ENCODE assay signal across 19 cellular contexts in genomic region chr4:181592221-181592745, GRCh38.
A peak's percentile ranks its signal among the peaks of the same experiment; 100 is the strongest.
DNase-seq lines count a peak whose midpoint lies in the region; ATAC-seq lines count a peak whose summit lies in the region.
"Had no signal": no experiment of that assay in that cellular context is flagged by ENCODE, and none has a peak within 500 bp of the region (broad histone marks: within the 10 kb centered on the region; RNA-seq: fewer than 3 reads in every experiment).

No MANE protein-coding gene starts in this region.

- no peaks in the 10 kb centered on the region for H3K36me3 ChIP-seq in BLaER1
- H3K36me3 ChIP-seq: SJCRH30 had no signal

- H3K27me3 ChIP-seq in BLaER1 = no peaks in the 10 kb centered on the region
- H3K27me3 ChIP-seq: SJCRH30 had no signal

- peaks cover 17% of the 10 kb centered on the region for H3K4me1 ChIP-seq in BLaER1
- H3K4me1 ChIP-seq: SJCRH30 had no signal

- no peak for ATAC-seq in GM19395 (IDR thresholded peaks at IDR 0.05; ENCODE audit: unreplicated experiment)
- ATAC-seq in HG03139 (IDR thresholded peaks at IDR 0.05; ENCODE audit: unreplicated experiment) = no peak
- ATAC-seq: CD8-positive, alpha-beta T cell had no signal

- peak overlapping the region; percentile 32 for H3K4me2 ChIP-seq in BLaER1
- H3K4me2 ChIP-seq: KMS-11 had no signal

- no peak overlapping the region for H3K27ac ChIP-seq in BLaER1
- H3K27ac ChIP-seq: KMS-11, SJCRH30 had no signal

- H4K20me1 ChIP-seq in BLaER1 = no peaks in the 10 kb centered on the region

- H3K9ac ChIP-seq in BLaER1 = no peak overlapping the region
- H3K9ac ChIP-seq: KMS-11 had no signal

- no peak overlapping the region for H3K4me3 ChIP-seq in BLaER1
- H3K4me3 ChIP-seq: SJCRH30 had no signal

- DNase-seq in LHCN-M2 (ENCODE audit: low read depth) (peak; percentile 26), foreskin melanocyte (peak; percentile 34), pons (ENCODE audit: low spot score) (peak; percentile 62), CD1c-positive myeloid dendritic cell (ENCODE audit: extremely low spot score) (no peak)
- no peak for DNase-seq in NK-92 treated with Interleukin-12 subunit alpha and Interleukin-12 subunit beta, amount 100 ng/mL, for 24 hours (lab: John Stamatoyannopoulos, UW)
- DNase-seq: AML-193; CD8-positive, alpha-beta T cell; HCEC 1CT; NCI-H1417 treated with DMSO at 0.1 percent for 48 hours; NCI-H2029; NCI-H2171 treated with DMSO at 0.1 percent for 48 hours; NCI-H510A treated with DMSO at 0.1 percent for 48 hours; RPMI8226; SJCRH30; SW 1271 had no signal

- H3K9me3 ChIP-seq in BLaER1 = no peaks in the 10 kb centered on the region
- H3K9me3 ChIP-seq: SJCRH30 had no signal

Comparison
In these comparisons a context has a peak if more than half of its experiments do, and no peak if none do; other contexts are left out.
1. DNase-seq: peak in LHCN-M2 (single experiment), foreskin melanocyte (single experiment) and pons (single experiment); none in NK-92 treated with Interleukin-12 subunit alpha and Interleukin-12 subunit beta, amount 100 ng/mL, for 24 hours (single experiment) and CD1c-positive myeloid dendritic cell (single experiment).